ENCODE assay signal across 8 cellular contexts in genomic region chr15:77543159-77543882, GRCh38.
DNase-seq lines count a peak whose midpoint lies in the region; ATAC-seq and TF ChIP-seq lines count a peak whose summit lies in the region.

No MANE protein-coding gene starts in this region.

- no peaks in the 10 kb centered on the region for H3K9me3 Mint-ChIP-seq in activated CD4-positive, alpha-beta memory T cell treated with anti-CD3 and anti-CD28 coated beads, Interleukin-2, amount 10 ng/mL, durations not matched to agents 7 days and 5 days

- peak overlapping the region; percentile 50 for H3K27ac ChIP-seq in A673 (ENCODE audit: low read depth, low read length, poor library complexity, severe bottlenecking)

- H3K27me3 Mint-ChIP-seq in activated CD4-positive, alpha-beta memory T cell treated with anti-CD3 and anti-CD28 coated beads, Interleukin-2, amount 10 ng/mL, durations not matched to agents 7 days and 5 days, result no peaks in the 10 kb centered on the region

- H3K27ac Mint-ChIP-seq in activated CD4-positive, alpha-beta memory T cell treated with anti-CD3 and anti-CD28 coated beads, Interleukin-2, amount 10 ng/mL, durations not matched to agents 7 days and 5 days, result no peak overlapping the region

- CTCF ChIA-PET in A673 (lab: Charles Lee), result interaction anchor here (0.6 to 3.1 kb wide), 27 partner anchors 8 to 641 kb away, joined by 3 to 42 read pairs (median 4); partner anchors contain the start of gene LINGO1
- CTCF ChIA-PET in activated CD4-positive, alpha-beta memory T cell treated with anti-CD3 and anti-CD28 coated beads, Interleukin-2, amount 10 ng/mL, durations not matched to agents 7 days and 5 days (lab: Charles Lee), result interaction anchor here (0.6 to 4.8 kb wide), 54 partner anchors 8 to 1298 kb away, joined by 3 to 51 read pairs (median 4); partner anchors contain the start of genes HMG20A and TSPAN3

- no TSS peak for BruUV-seq in A673 (replicated peaks; lab: Mats Ljungman, UMichigan)

- no peaks in the 10 kb centered on the region for H3K27me3 ChIP-seq in A673 (replicated peaks; ENCODE audit: insufficient read depth, low read depth, low read length, poor library complexity)

- H3K9me3 ChIP-seq in A673 (ENCODE audit: low read depth, low read length, poor library complexity, severe bottlenecking), result no peaks in the 10 kb centered on the region

- H3K4me1 Mint-ChIP-seq in activated CD4-positive, alpha-beta memory T cell treated with anti-CD3 and anti-CD28 coated beads, Interleukin-2, amount 10 ng/mL, durations not matched to agents 7 days and 5 days, result peaks cover 8% of the 10 kb centered on the region

- peak overlapping the region; percentile 41 for H3K4me3 ChIP-seq in A673 (ENCODE audit: low read depth, low read length, poor library complexity, severe bottlenecking)

- H3K4me1 ChIP-seq in A673 (ENCODE audit: insufficient read depth, low read length, poor library complexity, severe bottlenecking), result peaks cover 8% of the 10 kb centered on the region

- intact Hi-C loops in A673 (cut with micrococcal nuclease; ENCODE audit: unreplicated experiment), result loop anchor here (1.0 to 5.0 kb wide), 5 partner anchors 46 to 516 kb away; no protein-coding TSS in a partner anchor

- no peaks in the 10 kb centered on the region for H3K36me3 Mint-ChIP-seq in activated CD4-positive, alpha-beta memory T cell treated with anti-CD3 and anti-CD28 coated beads, Interleukin-2, amount 10 ng/mL, durations not matched to agents 7 days and 5 days (ENCODE audit: low read depth)

- H3K4me3 Mint-ChIP-seq in activated CD4-positive, alpha-beta memory T cell treated with anti-CD3 and anti-CD28 coated beads, Interleukin-2, amount 10 ng/mL, durations not matched to agents 7 days and 5 days, result peak overlapping the region; percentile 66

- ATAC-seq in GM18861 (IDR thresholded peaks at IDR 0.05; ENCODE audit: unreplicated experiment), result peak; percentile 52
- ATAC-seq in HG03460 (IDR thresholded peaks at IDR 0.05; ENCODE audit: unreplicated experiment), result peak; percentile 56

- peak; percentile 92 for DNase-seq in A673 (ENCODE audit: low spot score)
- DNase-seq in NCI-H774 (lab: John Stamatoyannopoulos, UW), result peak; percentile 78
- peak; percentile 79 for DNase-seq in activated CD4-positive, alpha-beta memory T cell treated with anti-CD3 and anti-CD28 coated beads, Interleukin-2, amount 10 ng/mL, durations not matched to agents 7 days and 5 days
- DNase-seq in ecto neural progenitor cell (ENCODE audit: low spot score), result peak; percentile 91
- DNase-seq in medulla oblongata (ENCODE audit: extremely low spot score), result peak; percentile 95
- DNase-seq in stimulated activated CD4-positive, alpha-beta T cell treated with anti-CD3 and anti-CD28 coated beads, TNF-alpha, amount 100 ng/mL, for 24 hours (ENCODE audit: low read depth in 3 of 3), result peak; percentile 52 to 77 (median 56)

- peak; percentile 99 for TF ChIP-seq CTCF in A673 (conservative IDR thresholded peaks at IDR 0.05; ENCODE audit: low read depth, low read length)

- POLR2A ChIA-PET in A673 (lab: Charles Lee; ENCODE audit: low non-redundant PET), result interaction anchor here (0.6 kb wide), 1 partner anchor 516 kb away, joined by 3 read pairs; no protein-coding TSS in a partner anchor
- POLR2A ChIA-PET in activated CD4-positive, alpha-beta memory T cell treated with anti-CD3 and anti-CD28 coated beads, Interleukin-2, amount 10 ng/mL, durations not matched to agents 7 days and 5 days (lab: Charles Lee), result interaction anchor here (0.7 to 1.1 kb wide), 3 partner anchors 11 to 521 kb away, joined by 3 read pairs; no protein-coding TSS in a partner anchor

- H3K36me3 ChIP-seq in A673 (ENCODE audit: insufficient read depth, low read length, poor library complexity, severe bottlenecking), result no peaks in the 10 kb centered on the region

Comparison
In these comparisons a context has a peak if more than half of its experiments do, and no peak if none do; other contexts are left out.
1. Peak in every context shown above with its lines: DNase-seq, ATAC-seq, H3K4me3 ChIP-seq and H3K27ac ChIP-seq.